Comparison of ENCODE assay signal across 1 cellular context in genomic region chr10:21364196-21365114, GRCh38.
TF ChIP-seq lines count a peak whose summit lies in the region.

No MANE protein-coding gene starts in this region.

TF ChIP-seq in HepG2, 621 proteins besides CTCF, POLR2A, EP300 and RAD21 (continued from another document):
- TF ChIP-seq HDAC2 (CRISPR knock-in tag; IDR thresholded peaks at IDR 0.05) (0 out of 2 replicates have a peak, but pooled peaks have one; percentile 36), ATF1 (CRISPR knock-in tag; IDR thresholded peaks at IDR 0.05) (peak; percentile 39; the same call in 1 of the 2 replicates), NKX3-1 (CRISPR knock-in tag; IDR thresholded peaks at IDR 0.05) (0 out of 2 replicates have a peak, but pooled peaks have one; percentile 45), ZFX (CRISPR knock-in tag; IDR thresholded peaks at IDR 0.05; ENCODE audit: low read depth) (peak; percentile 41; the same call in 1 of the 2 replicates), NFYB (CRISPR knock-in tag; IDR thresholded peaks at IDR 0.05) (peak; percentile 30; the same call in 1 of the 2 replicates), DR1 (CRISPR knock-in tag; IDR thresholded peaks at IDR 0.05) (no peak), JUNB (CRISPR knock-in tag; IDR thresholded peaks at IDR 0.05; ENCODE audit: borderline replicate concordance) (no peak), MIXL1 (CRISPR knock-in tag; IDR thresholded peaks at IDR 0.05) (peak; percentile 91), ZSCAN30 (CRISPR knock-in tag; IDR thresholded peaks at IDR 0.05) (no peak), MEIS2 (CRISPR knock-in tag; IDR thresholded peaks at IDR 0.05) (0 out of 2 replicates have a peak, but pooled peaks have one; percentile 21), ZNF143 (CRISPR knock-in tag; IDR thresholded peaks at IDR 0.05) (peak; percentile 76), GFI1 (CRISPR knock-in tag; IDR thresholded peaks at IDR 0.05; ENCODE audit: borderline replicate concordance) (peak; percentile 45; the same call in 1 of the 2 replicates), FOXC1 (CRISPR knock-in tag; IDR thresholded peaks at IDR 0.05; ENCODE audit: borderline replicate concordance) (no peak), NR2C2 (CRISPR knock-in tag; IDR thresholded peaks at IDR 0.05; ENCODE audit: borderline replicate concordance) (peak; percentile 35; the same call in 1 of the 2 replicates), XRCC5 (optimal IDR thresholded peaks at IDR 0.05; ENCODE audit: low read length) (peak; percentile 61), BRCA1 (CRISPR knock-in tag; IDR thresholded peaks at IDR 0.05) (no peak), ARNT2 (CRISPR knock-in tag; IDR thresholded peaks at IDR 0.05; ENCODE audit: low read depth) (no peak)
- TF ChIP-seq, protein P1, sequence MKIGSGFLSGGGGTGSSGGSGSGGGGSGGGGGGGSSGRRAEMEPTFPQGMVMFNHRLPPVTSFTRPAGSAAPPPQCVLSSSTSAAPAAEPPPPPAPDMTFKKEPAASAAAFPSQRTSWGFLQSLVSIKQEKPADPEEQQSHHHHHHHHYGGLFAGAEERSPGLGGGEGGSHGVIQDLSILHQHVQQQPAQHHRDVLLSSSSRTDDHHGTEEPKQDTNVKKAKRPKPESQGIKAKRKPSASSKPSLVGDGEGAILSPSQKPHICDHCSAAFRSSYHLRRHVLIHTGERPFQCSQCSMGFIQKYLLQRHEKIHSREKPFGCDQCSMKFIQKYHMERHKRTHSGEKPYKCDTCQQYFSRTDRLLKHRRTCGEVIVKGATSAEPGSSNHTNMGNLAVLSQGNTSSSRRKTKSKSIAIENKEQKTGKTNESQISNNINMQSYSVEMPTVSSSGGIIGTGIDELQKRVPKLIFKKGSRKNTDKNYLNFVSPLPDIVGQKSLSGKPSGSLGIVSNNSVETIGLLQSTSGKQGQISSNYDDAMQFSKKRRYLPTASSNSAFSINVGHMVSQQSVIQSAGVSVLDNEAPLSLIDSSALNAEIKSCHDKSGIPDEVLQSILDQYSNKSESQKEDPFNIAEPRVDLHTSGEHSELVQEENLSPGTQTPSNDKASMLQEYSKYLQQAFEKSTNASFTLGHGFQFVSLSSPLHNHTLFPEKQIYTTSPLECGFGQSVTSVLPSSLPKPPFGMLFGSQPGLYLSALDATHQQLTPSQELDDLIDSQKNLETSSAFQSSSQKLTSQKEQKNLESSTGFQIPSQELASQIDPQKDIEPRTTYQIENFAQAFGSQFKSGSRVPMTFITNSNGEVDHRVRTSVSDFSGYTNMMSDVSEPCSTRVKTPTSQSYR (CRISPR knock-in tag; IDR thresholded peaks at IDR 0.05; ENCODE audit: borderline replicate concordance) = 0 out of 2 replicates have a peak, but pooled peaks have one; percentile 14
- TF ChIP-seq, protein P2, sequence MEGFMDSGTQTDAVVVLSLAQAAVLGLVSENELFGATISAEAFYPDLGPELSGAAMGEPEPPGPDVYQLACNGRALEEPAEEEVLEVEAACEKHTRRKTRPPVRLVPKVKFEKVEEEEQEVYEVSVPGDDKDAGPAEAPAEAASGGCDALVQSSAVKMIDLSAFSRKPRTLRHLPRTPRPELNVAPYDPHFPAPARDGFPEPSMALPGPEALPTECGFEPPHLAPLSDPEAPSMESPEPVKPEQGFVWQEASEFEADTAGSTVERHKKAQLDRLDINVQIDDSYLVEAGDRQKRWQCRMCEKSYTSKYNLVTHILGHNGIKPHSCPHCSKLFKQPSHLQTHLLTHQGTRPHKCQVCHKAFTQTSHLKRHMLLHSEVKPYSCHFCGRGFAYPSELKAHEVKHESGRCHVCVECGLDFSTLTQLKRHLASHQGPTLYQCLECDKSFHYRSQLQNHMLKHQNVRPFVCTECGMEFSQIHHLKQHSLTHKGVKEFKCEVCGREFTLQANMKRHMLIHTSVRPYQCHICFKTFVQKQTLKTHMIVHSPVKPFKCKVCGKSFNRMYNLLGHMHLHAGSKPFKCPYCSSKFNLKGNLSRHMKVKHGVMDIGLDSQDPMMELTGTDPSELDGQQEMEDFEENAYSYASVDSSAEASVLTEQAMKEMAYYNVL (CRISPR knock-in tag; IDR thresholded peaks at IDR 0.05; ENCODE audit: borderline replicate concordance) = peak; percentile 61; the same call in 1 of the 2 replicates
- TF ChIP-seq, protein P3, sequence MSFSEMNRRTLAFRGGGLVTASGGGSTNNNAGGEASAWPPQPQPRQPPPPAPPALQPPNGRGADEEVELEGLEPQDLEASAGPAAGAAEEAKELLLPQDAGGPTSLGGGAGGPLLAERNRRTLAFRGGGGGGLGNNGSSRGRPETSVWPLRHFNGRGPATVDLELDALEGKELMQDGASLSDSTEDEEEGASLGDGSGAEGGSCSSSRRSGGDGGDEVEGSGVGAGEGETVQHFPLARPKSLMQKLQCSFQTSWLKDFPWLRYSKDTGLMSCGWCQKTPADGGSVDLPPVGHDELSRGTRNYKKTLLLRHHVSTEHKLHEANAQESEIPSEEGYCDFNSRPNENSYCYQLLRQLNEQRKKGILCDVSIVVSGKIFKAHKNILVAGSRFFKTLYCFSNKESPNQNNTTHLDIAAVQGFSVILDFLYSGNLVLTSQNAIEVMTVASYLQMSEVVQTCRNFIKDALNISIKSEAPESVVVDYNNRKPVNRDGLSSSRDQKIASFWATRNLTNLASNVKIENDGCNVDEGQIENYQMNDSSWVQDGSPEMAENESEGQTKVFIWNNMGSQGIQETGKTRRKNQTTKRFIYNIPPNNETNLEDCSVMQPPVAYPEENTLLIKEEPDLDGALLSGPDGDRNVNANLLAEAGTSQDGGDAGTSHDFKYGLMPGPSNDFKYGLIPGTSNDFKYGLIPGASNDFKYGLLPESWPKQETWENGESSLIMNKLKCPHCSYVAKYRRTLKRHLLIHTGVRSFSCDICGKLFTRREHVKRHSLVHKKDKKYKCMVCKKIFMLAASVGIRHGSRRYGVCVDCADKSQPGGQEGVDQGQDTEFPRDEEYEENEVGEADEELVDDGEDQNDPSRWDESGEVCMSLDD (CRISPR knock-in tag; IDR thresholded peaks at IDR 0.05; ENCODE audit: borderline replicate concordance) = 0 out of 2 replicates have a peak, but pooled peaks have one; percentile 28
- TF ChIP-seq, protein P4, sequence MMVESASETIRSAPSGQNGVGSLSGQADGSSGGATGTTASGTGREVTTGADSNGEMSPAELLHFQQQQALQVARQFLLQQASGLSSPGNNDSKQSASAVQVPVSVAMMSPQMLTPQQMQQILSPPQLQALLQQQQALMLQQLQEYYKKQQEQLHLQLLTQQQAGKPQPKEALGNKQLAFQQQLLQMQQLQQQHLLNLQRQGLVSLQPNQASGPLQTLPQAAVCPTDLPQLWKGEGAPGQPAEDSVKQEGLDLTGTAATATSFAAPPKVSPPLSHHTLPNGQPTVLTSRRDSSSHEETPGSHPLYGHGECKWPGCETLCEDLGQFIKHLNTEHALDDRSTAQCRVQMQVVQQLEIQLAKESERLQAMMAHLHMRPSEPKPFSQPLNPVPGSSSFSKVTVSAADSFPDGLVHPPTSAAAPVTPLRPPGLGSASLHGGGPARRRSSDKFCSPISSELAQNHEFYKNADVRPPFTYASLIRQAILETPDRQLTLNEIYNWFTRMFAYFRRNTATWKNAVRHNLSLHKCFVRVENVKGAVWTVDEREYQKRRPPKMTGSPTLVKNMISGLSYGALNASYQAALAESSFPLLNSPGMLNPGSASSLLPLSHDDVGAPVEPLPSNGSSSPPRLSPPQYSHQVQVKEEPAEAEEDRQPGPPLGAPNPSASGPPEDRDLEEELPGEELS (CRISPR knock-in tag; IDR thresholded peaks at IDR 0.05) = peak; percentile 35; the same call in 1 of the 2 replicates
